Comparison of ENCODE assay signal across 9 cellular contexts in genomic region chr11:86151188-86152005, GRCh38.
DNase-seq lines count a peak whose midpoint lies in the region; ATAC-seq, FAIRE-seq and TF ChIP-seq lines count a peak whose summit lies in the region.
"Had no signal": no experiment of that assay in that cellular context is flagged by ENCODE, and none has a peak within 500 bp of the region (broad histone marks: within the 10 kb centered on the region; RNA-seq: fewer than 3 reads in every experiment).

No MANE protein-coding gene starts in this region.

- peak overlapping the region; percentile 49 for H3K4me2 ChIP-seq in fibroblast of lung (ENCODE audit: extremely low read depth, insufficient read depth, low read length)

- H3K9me3 Mint-ChIP-seq in CD14-positive monocyte = peaks cover 0 to 1% (median 0%) of the 10 kb centered on the region in 7 donors

- H3K27ac Mint-ChIP-seq in CD14-positive monocyte = peak overlapping the region in 5 of 7 donors; percentile 33 to 80 (median 53)

- no peak overlapping the region for H3K4me3 Mint-ChIP-seq in CD14-positive monocyte

- intact Hi-C loops in CD14-positive monocyte (cut with micrococcal nuclease) (no loop called here), pancreas (cut with DNase I) (no loop called here)

- no peak overlapping the region for H2AFZ ChIP-seq in fibroblast of lung (ENCODE audit: low read length)

- no peak for FAIRE-seq in pancreas (lab: Jason Lieb, UNC)
- FAIRE-seq: endometrium had no signal

- ATAC-seq in GM21576 (IDR thresholded peaks at IDR 0.05; ENCODE audit: unreplicated experiment) (peak; percentile 62), pancreas (peak; percentile 41 to 70 (median 56))

- no peaks in the 10 kb centered on the region for H3K36me3 ChIP-seq in SK-N-MC (ENCODE audit: insufficient read depth, low read length)
- no peaks in the 10 kb centered on the region for H3K36me3 ChIP-seq in fibroblast of lung (ENCODE audit: control insufficient read depth, insufficient read depth, low read length)
- no peaks in the 10 kb centered on the region for H3K36me3 ChIP-seq in pancreas

- no peaks in the 10 kb centered on the region for H3K79me2 ChIP-seq in fibroblast of lung (ENCODE audit: control insufficient read depth, insufficient read depth, low read length)

- TF ChIP-seq CTCF in CD14-positive monocyte (IDR thresholded peaks at IDR 0.05) (no peak), fibroblast of lung (conservative IDR thresholded peaks at IDR 0.05 in 1 of 2, IDR thresholded peaks at IDR 0.05 in 1 of 2; ENCODE audit: low read depth in 1 of 2, low read length in 2 of 2) (no peak), pancreas (IDR thresholded peaks at IDR 0.05) (no peak)

- peak overlapping the region; percentile 46; the same call in 1 of the 2 replicates for H3K27ac ChIP-seq in SK-N-MC
- H3K27ac ChIP-seq in fibroblast of lung (ENCODE audit: insufficient read depth, low read length) = no peak overlapping the region
- peak overlapping the region in 3 of 4 donors; percentile 46 to 73 (median 70) for H3K27ac ChIP-seq in pancreas

- H3K4me1 ChIP-seq in fibroblast of lung (ENCODE audit: control insufficient read depth, extremely low read depth, insufficient read depth, low read length) = peaks cover 12% of the 10 kb centered on the region
- H3K4me1 ChIP-seq in pancreas = peaks cover 0 to 8% (median 3%) of the 10 kb centered on the region in 3 donors

- H3K27me3 ChIP-seq in fibroblast of lung (ENCODE audit: control insufficient read depth, insufficient read depth, low read length) (no peaks in the 10 kb centered on the region), pancreas (no peaks in the 10 kb centered on the region)

- no peaks in the 10 kb centered on the region for H3K36me3 Mint-ChIP-seq in CD14-positive monocyte

- H3K9ac ChIP-seq in SK-N-MC (ENCODE audit: insufficient read length) = no peak overlapping the region
- no peak overlapping the region for H3K9ac ChIP-seq in fibroblast of lung (ENCODE audit: insufficient read depth, low read length)

- H4K20me1 ChIP-seq in fibroblast of lung (ENCODE audit: control insufficient read depth, extremely low read depth, insufficient read depth, low read length) = no peaks in the 10 kb centered on the region

- no peaks in the 10 kb centered on the region for H3K27me3 Mint-ChIP-seq in CD14-positive monocyte (ENCODE audit: low read depth in 3 of 3)

- DNase-seq in CD14-positive monocyte (ENCODE audit: low spot score) = no peak
- no peak for DNase-seq in SK-N-MC (ENCODE audit: low read depth, low spot score)
- DNase-seq in fibroblast of lung (ENCODE audit: low read depth in 2 of 2) = peak; percentile 36 to 78
- DNase-seq in pancreas = peak in 1 of 6 donors; percentile 28
- no peak for DNase-seq in SHP77 treated with DMSO at 0.1 percent for 48 hours (lab: John Stamatoyannopoulos, UW)
- no peak for DNase-seq in DMS153 treated with DMSO at 0.1 percent for 48 hours (lab: John Stamatoyannopoulos, UW; ENCODE audit: unreplicated experiment)
- no peak for DNase-seq in GM19240 (ENCODE audit: insufficient read length, low spot score)

- no peaks in the 10 kb centered on the region for H3K9me3 ChIP-seq in SK-N-MC (ENCODE audit: low read depth, low read length)
- H3K9me3 ChIP-seq in fibroblast of lung (ENCODE audit: control insufficient read depth, insufficient read depth, low read depth, low read length) = no peaks in the 10 kb centered on the region
- no peaks in the 10 kb centered on the region for H3K9me3 ChIP-seq in pancreas

- H3K4me3 ChIP-seq in SK-N-MC = peak overlapping the region; percentile 30; the same call in 1 of the 2 replicates
- H3K4me3 ChIP-seq in fibroblast of lung (replicated peaks in 1 of 4; ENCODE audit: control extremely low read depth in 1 of 4, insufficient read depth in 1 of 4, low read depth in 3 of 4, low read length in 4 of 4) = no peak overlapping the region
- no peak overlapping the region for H3K4me3 ChIP-seq in pancreas

- 23 to 34% methylated on average over 3 of the region's 3 CpGs for WGBS in pancreas, 2 donors

- peaks cover 34% of the 10 kb centered on the region for H3K4me1 Mint-ChIP-seq in CD14-positive monocyte

Comparison
In these comparisons a context has a peak if more than half of its experiments do, and no peak if none do; other contexts are left out.
1. DNase-seq: peak in fibroblast of lung (2 of 2); none in CD14-positive monocyte (single experiment), SK-N-MC (single experiment), SHP77 treated with DMSO at 0.1 percent for 48 hours (single experiment), DMS153 treated with DMSO at 0.1 percent for 48 hours (single experiment) and GM19240 (single experiment).